In the genomic region with DNA sequence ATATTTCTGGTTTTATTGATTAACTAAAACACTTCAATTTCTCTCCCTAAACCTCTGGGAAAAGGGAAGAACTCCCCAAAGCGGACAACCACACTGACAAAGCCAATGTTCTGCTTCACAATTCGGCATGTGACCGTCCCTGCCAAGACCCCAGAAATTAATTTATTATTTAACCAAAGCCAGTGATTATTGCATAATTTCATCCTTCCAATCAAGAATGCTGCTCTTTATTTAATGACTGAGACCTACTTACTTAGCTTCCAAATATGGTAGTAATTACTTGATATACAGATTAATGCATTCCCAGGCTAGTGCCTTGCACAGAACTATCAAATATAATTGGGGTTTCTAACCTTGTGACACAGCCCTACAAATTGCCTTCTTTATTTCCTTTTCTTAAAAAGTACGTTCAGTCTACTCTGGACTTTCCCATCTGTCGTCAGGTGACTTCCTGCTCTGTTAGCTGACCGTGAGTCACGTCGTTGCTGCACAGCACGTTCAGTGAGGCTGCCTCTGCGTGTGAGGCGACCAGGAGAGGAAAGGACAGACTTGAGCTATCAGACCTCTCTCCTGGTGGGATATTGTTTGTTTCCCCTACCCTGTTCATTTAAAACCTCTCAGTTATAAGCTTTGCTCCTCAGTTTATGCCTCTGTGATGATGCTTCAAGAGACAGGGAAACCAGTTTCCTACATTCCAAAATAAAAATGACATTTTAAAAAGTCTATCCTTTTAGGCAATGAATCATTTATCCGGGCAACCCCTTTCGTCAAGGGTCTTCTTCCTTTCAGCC, we compare ENCODE assay signal across 1 cellular context.
TF ChIP-seq lines count a peak whose summit lies in the region.

No MANE protein-coding gene starts in this region.

TF ChIP-seq in K562, 482 proteins besides CTCF, POLR2A, EP300 and RAD21 (continued from another document and continues in another):
- TF ChIP-seq ZNF395 (CRISPR knock-in tag; IDR thresholded peaks at IDR 0.05) = peak; percentile 55; the same call in 1 of the 2 replicates
- no peak for TF ChIP-seq CHD7 (IDR thresholded peaks at IDR 0.05; ENCODE audit: low read depth, low read length)
- TF ChIP-seq TFAP4 (CRISPR knock-in tag; IDR thresholded peaks at IDR 0.05; ENCODE audit: borderline replicate concordance) = peak; percentile 71; the same call in 1 of the 2 replicates
- no peak for TF ChIP-seq C11orf30 (IDR thresholded peaks at IDR 0.05; ENCODE audit: low read depth)
- TF ChIP-seq E2F5 (CRISPR knock-in tag; IDR thresholded peaks at IDR 0.05) = no peak
- peak; percentile 46 for TF ChIP-seq HNRNPLL (IDR thresholded peaks at IDR 0.05; ENCODE audit: low read depth, low read length, poor library complexity, severe bottlenecking)
- TF ChIP-seq NFIC (IDR thresholded peaks at IDR 0.05) = no peak
- peak; percentile 60; the same call in 1 of the 2 replicates for TF ChIP-seq POLR2H (tag; IDR thresholded peaks at IDR 0.05; ENCODE audit: low read depth)
- TF ChIP-seq HNRNPUL1 (IDR thresholded peaks at IDR 0.05; ENCODE audit: low read length) = no peak
- TF ChIP-seq TRIM28 (IDR thresholded peaks at IDR 0.05) = no peak; the same call in 1 of the 2 replicates
- TF ChIP-seq NR3C1 (CRISPR knock-in tag; IDR thresholded peaks at IDR 0.05) = no peak
- peak; percentile 75 for TF ChIP-seq MEIS2 (IDR thresholded peaks at IDR 0.05; ENCODE audit: partially characterized antibody)
- no peak for TF ChIP-seq RUNX1 (IDR thresholded peaks at IDR 0.05; ENCODE audit: low read depth)
- TF ChIP-seq HNRNPL (IDR thresholded peaks at IDR 0.05; ENCODE audit: low read depth, low read length) = no peak
- TF ChIP-seq FOS (IDR thresholded peaks at IDR 0.05; ENCODE audit: extremely low read depth, insufficient read length) = peak; percentile 35
- TF ChIP-seq ZNF644 (tag; IDR thresholded peaks at IDR 0.05; ENCODE audit: low read depth) = peak; percentile 50; the same call in 1 of the 2 replicates
- no peak for TF ChIP-seq NCOA4 (IDR thresholded peaks at IDR 0.05; ENCODE audit: partially characterized antibody)
- no peak for TF ChIP-seq KDM4B (IDR thresholded peaks at IDR 0.05; ENCODE audit: borderline replicate concordance in 2 of 2, low read depth in 1 of 2)
- TF ChIP-seq CTBP1 (IDR thresholded peaks at IDR 0.05; ENCODE audit: borderline replicate concordance) = peak; percentile 59; the same call in 1 of the 2 replicates
- peak; percentile 92 for TF ChIP-seq MGA (IDR thresholded peaks at IDR 0.05)
- no peak for TF ChIP-seq ZNF146 (CRISPR knock-in tag; IDR thresholded peaks at IDR 0.05; ENCODE audit: unreplicated experiment)
- no peak for TF ChIP-seq RBM15 (IDR thresholded peaks at IDR 0.05; ENCODE audit: insufficient read depth, low read length)
